14 cellular contexts compared by ENCODE assay signal in genomic region chr10:113103131-113103830, GRCh38.
DNase-seq lines count a peak whose midpoint lies in the region; ATAC-seq, FAIRE-seq and TF ChIP-seq lines count a peak whose summit lies in the region.
"Had no signal": no experiment of that assay in that cellular context is flagged by ENCODE, and none has a peak within 500 bp of the region (broad histone marks: within the 10 kb centered on the region; RNA-seq: fewer than 3 reads in every experiment).

No MANE protein-coding gene starts in this region.

- H3K27me3 ChIP-seq in DND-41 (ENCODE audit: insufficient read depth, low read length, poor library complexity) (no peaks in the 10 kb centered on the region), Loucy (ENCODE audit: insufficient read depth, low read length, poor library complexity, severe bottlenecking) (no peaks in the 10 kb centered on the region), astrocyte (ENCODE audit: insufficient read depth, low read length) (no peaks in the 10 kb centered on the region), HepG2 (ENCODE audit: control insufficient read depth in 1 of 2, insufficient read depth in 2 of 2, low read length in 2 of 2) (no peaks in the 10 kb centered on the region)

- no peak for TF ChIP-seq RAD21 in HepG2 (CRISPR knock-in tag; IDR thresholded peaks at IDR 0.05)

- peak overlapping the region; percentile 33 for H3K9ac ChIP-seq in DND-41 (ENCODE audit: low read depth, low read length)
- no peak overlapping the region for H3K9ac ChIP-seq in Loucy (ENCODE audit: low read depth, low read length, poor library complexity, severe bottlenecking)
- no peak overlapping the region for H3K9ac ChIP-seq in astrocyte (ENCODE audit: low read length)
- H3K9ac ChIP-seq in HepG2 (ENCODE audit: insufficient read depth, low read depth, low read length): no peak overlapping the region

- H3K4me3 ChIP-seq in DND-41 (ENCODE audit: low read depth in 1 of 2, low read length in 2 of 2) (peak overlapping the region in 1 of 2 experiments; percentile 46; a peak in 2 of 4 replicates), Loucy (ENCODE audit: low read length, poor library complexity, severe bottlenecking) (peak overlapping the region; percentile 10), astrocyte (ENCODE audit: insufficient read depth, low read depth, low read length) (no peak overlapping the region), HepG2 (replicated peaks in 1 of 3; ENCODE audit: insufficient read depth in 1 of 3, low read depth in 2 of 3, low read length in 3 of 3) (no peak overlapping the region)

- TF ChIP-seq EP300 in HepG2 (IDR thresholded peaks at IDR 0.05; ENCODE audit: low read depth in 2 of 2, low read length in 2 of 2) (no peak), HepG2 (CRISPR knock-in tag; IDR thresholded peaks at IDR 0.05; ENCODE audit: borderline replicate concordance) (no peak)

- in situ Hi-C loops in HepG2 (cut with HindIII; ENCODE audit: extremely low pct_ligation_motif_present, low pct_unique_long_range_greater_than_20kb): loop anchor here (25.0 kb wide), 1 partner anchor 541 kb away; no protein-coding TSS in a partner anchor

- peak; percentile 54 for DNase-seq in DND-41
- peak; percentile 44 for DNase-seq in astrocyte (ENCODE audit: low read depth)
- no peak for DNase-seq in osteocyte (ENCODE audit: extremely low spot score, unreplicated experiment)
- DNase-seq in HepG2 (ENCODE audit: low spot score): no peak
- no peak for DNase-seq in NCI-H2029 (lab: John Stamatoyannopoulos, UW)
- DNase-seq in epidermal melanocyte (ENCODE audit: insufficient read length, low spot score): no peak
- DNase-seq: activated naive CD4-positive, alpha-beta T cell treated with anti-CD3 and anti-CD28 coated beads for 36 hours; C1 segment of cervical spinal cord; Karpas-422; left colon; NCI-H187 had no signal

- FAIRE-seq in astrocyte (lab: Jason Lieb, UNC): peak; percentile 54
- no peak for FAIRE-seq in HepG2 (lab: Jason Lieb, UNC)

- H3K79me2 ChIP-seq in DND-41 (ENCODE audit: insufficient read depth, low read length) (peaks cover 15% of the 10 kb centered on the region), Loucy (ENCODE audit: insufficient read depth, low read length) (no peaks in the 10 kb centered on the region), astrocyte (ENCODE audit: insufficient read depth, low read length) (peaks cover 16% of the 10 kb centered on the region), HepG2 (ENCODE audit: insufficient read depth, low read length) (peaks cover 17% of the 10 kb centered on the region)

- peaks cover 10% of the 10 kb centered on the region for H3K36me3 Mint-ChIP-seq in astrocyte (ENCODE audit: low read depth, unreplicated experiment)
- H3K36me3 Mint-ChIP-seq in osteocyte (ENCODE audit: unreplicated experiment): peaks cover 27% of the 10 kb centered on the region

- no peaks in the 10 kb centered on the region for H3K9me2 ChIP-seq in Loucy (replicated peaks; ENCODE audit: low read depth, low read length)

- TF ChIP-seq CTCF in DND-41 (IDR thresholded peaks at IDR 0.05; ENCODE audit: borderline replicate concordance, extremely low read depth, low read length, poor library complexity, severe bottlenecking): no peak
- TF ChIP-seq CTCF in Loucy (conservative IDR thresholded peaks at IDR 0.05; ENCODE audit: low read length): no peak
- no peak for TF ChIP-seq CTCF in astrocyte (IDR thresholded peaks at IDR 0.05; ENCODE audit: insufficient read depth, low read depth, low read length)
- no peak for TF ChIP-seq CTCF in osteocyte (IDR thresholded peaks at IDR 0.05)
- TF ChIP-seq CTCF in HepG2 (CRISPR knock-in tag; IDR thresholded peaks at IDR 0.05): no peak

- no peak overlapping the region for H3K4me3 Mint-ChIP-seq in astrocyte (ENCODE audit: unreplicated experiment)
- no peak overlapping the region for H3K4me3 Mint-ChIP-seq in osteocyte (ENCODE audit: unreplicated experiment)
- H3K4me3 Mint-ChIP-seq: activated naive CD4-positive, alpha-beta T cell treated with anti-CD3 and anti-CD28 coated beads for 36 hours had no signal

- H3K4me2 ChIP-seq in DND-41 (ENCODE audit: insufficient read depth, low read length): peak overlapping the region; percentile 67
- peak overlapping the region; percentile 46 for H3K4me2 ChIP-seq in Loucy (ENCODE audit: low read depth, low read length, poor library complexity, severe bottlenecking)
- H3K4me2 ChIP-seq in astrocyte (ENCODE audit: low read length): peak overlapping the region; percentile 53
- no peak overlapping the region for H3K4me2 ChIP-seq in HepG2 (ENCODE audit: low read depth, low read length)

- H3K27ac ChIP-seq in DND-41 (ENCODE audit: low read length): peak overlapping the region; percentile 84
- no peak overlapping the region for H3K27ac ChIP-seq in astrocyte (ENCODE audit: low read depth, low read length)
- H3K27ac ChIP-seq in HepG2 (ENCODE audit: extremely low read length, insufficient read depth, low read length): no peak overlapping the region
- H3K27ac ChIP-seq: VCaP had no signal

- H3K4me1 Mint-ChIP-seq in astrocyte (ENCODE audit: low read depth, unreplicated experiment) (peaks cover 44% of the 10 kb centered on the region), osteocyte (ENCODE audit: unreplicated experiment) (peaks cover 50% of the 10 kb centered on the region)

- intact Hi-C loops in HepG2 (cut with micrococcal nuclease; ENCODE audit: unreplicated experiment): no loop called here

- POLR2A ChIA-PET in HepG2 (lab: Yijun Ruan, JAX): no interaction called here

- no TSS peak for BruUV-seq in HepG2 (replicated peaks; lab: Mats Ljungman, UMichigan)

- H3K27me3 Mint-ChIP-seq in astrocyte (ENCODE audit: low read depth, unreplicated experiment): no peaks in the 10 kb centered on the region
- H3K27me3 Mint-ChIP-seq in osteocyte (ENCODE audit: unreplicated experiment): no peaks in the 10 kb centered on the region

- H3K9me3 Mint-ChIP-seq in astrocyte (ENCODE audit: unreplicated experiment) (no peaks in the 10 kb centered on the region), osteocyte (ENCODE audit: unreplicated experiment) (no peaks in the 10 kb centered on the region)
- H3K9me3 Mint-ChIP-seq: activated naive CD4-positive, alpha-beta T cell treated with anti-CD3 and anti-CD28 coated beads for 36 hours had no signal

- 95% methylated on average over 8 of the region's 8 CpGs for WGBS in HepG2 (ENCODE audit: low lambda C conversion rate)

- H2AFZ ChIP-seq in DND-41 (ENCODE audit: low read depth, low read length) (peak overlapping the region; percentile 19; the same call in 1 of the 2 replicates), Loucy (ENCODE audit: low read length) (no peak overlapping the region), astrocyte (ENCODE audit: low read depth, low read length) (no peak overlapping the region), HepG2 (ENCODE audit: low read length) (no peak overlapping the region)

- H3K27ac Mint-ChIP-seq in astrocyte (ENCODE audit: unreplicated experiment) (peak overlapping the region; percentile 62), osteocyte (ENCODE audit: unreplicated experiment) (peak overlapping the region; percentile 55)
- H3K27ac Mint-ChIP-seq: activated naive CD4-positive, alpha-beta T cell treated with anti-CD3 and anti-CD28 coated beads for 36 hours had no signal

- H3K9me3 ChIP-seq in DND-41 (ENCODE audit: insufficient read depth, low read length, severe bottlenecking): no peaks in the 10 kb centered on the region
- H3K9me3 ChIP-seq in Loucy (ENCODE audit: insufficient read depth, low read depth, low read length): no peaks in the 10 kb centered on the region
- no peaks in the 10 kb centered on the region for H3K9me3 ChIP-seq in astrocyte (ENCODE audit: insufficient read depth, low read depth, low read length)
- no peaks in the 10 kb centered on the region for H3K9me3 ChIP-seq in HepG2 (ENCODE audit: low read length)

- H4K20me1 ChIP-seq in DND-41 (ENCODE audit: insufficient read depth, low read length) (peaks cover 23% of the 10 kb centered on the region), Loucy (ENCODE audit: insufficient read depth, low read length, poor library complexity, severe bottlenecking) (peaks cover 21% of the 10 kb centered on the region), astrocyte (ENCODE audit: insufficient read depth, low read length) (peaks cover 8% of the 10 kb centered on the region), HepG2 (ENCODE audit: insufficient read depth, low read length) (peaks cover 17% of the 10 kb centered on the region)

- peaks cover 24% of the 10 kb centered on the region for H3K4me1 ChIP-seq in DND-41 (ENCODE audit: insufficient read depth, low read length)
- H3K4me1 ChIP-seq in Loucy (ENCODE audit: insufficient read depth, low read length, poor library complexity, severe bottlenecking): peaks cover 18% of the 10 kb centered on the region
- peaks cover 31% of the 10 kb centered on the region for H3K4me1 ChIP-seq in astrocyte (ENCODE audit: insufficient read depth, low read length)
- no peaks in the 10 kb centered on the region for H3K4me1 ChIP-seq in HepG2 (ENCODE audit: insufficient read depth, low read length)

- TF ChIP-seq POLR2A in HepG2 (IDR thresholded peaks at IDR 0.05; ENCODE audit: insufficient read depth in 1 of 2, low read depth in 2 of 2, low read length in 2 of 2): no peak

- peaks cover 9% of the 10 kb centered on the region for H3K36me3 ChIP-seq in DND-41 (ENCODE audit: insufficient read depth, low read length)
- no peaks in the 10 kb centered on the region for H3K36me3 ChIP-seq in Loucy (ENCODE audit: insufficient read depth, low read length)
- no peaks in the 10 kb centered on the region for H3K36me3 ChIP-seq in astrocyte (ENCODE audit: insufficient read depth, low read length)
- H3K36me3 ChIP-seq in HepG2 (replicated peaks in 1 of 2; ENCODE audit: control insufficient read depth in 1 of 2, insufficient read depth in 2 of 2, low read length in 2 of 2): peaks cover 12 to 40% of the 10 kb centered on the region in 2 experiments; a peak in 4 of 5 replicates

- ATAC-seq in DND-41 (ENCODE audit: insufficient read depth, low read depth): peak; percentile 97
- ATAC-seq in HepG2: no peak
- ATAC-seq in HG03196 (IDR thresholded peaks at IDR 0.05; ENCODE audit: unreplicated experiment): no peak
- ATAC-seq: left colon had no signal

- H3F3A ChIP-seq in Loucy (ENCODE audit: low read depth): no peaks in the 10 kb centered on the region

- CTCF ChIA-PET in HepG2 (lab: Yijun Ruan, JAX; ENCODE audit: low intra/inter-chr PET ratio, low total read pairs): no interaction called here

TF ChIP-seq in HepG2, 621 proteins besides CTCF, POLR2A, EP300 and RAD21 (continues in another document):
- TF ChIP-seq ZNF30 (CRISPR knock-in tag; IDR thresholded peaks at IDR 0.05): no peak
- no peak for TF ChIP-seq NFE2L2 (IDR thresholded peaks at IDR 0.05; ENCODE audit: low read length)

Comparison
In these comparisons a context has a peak if more than half of its experiments do, and no peak if none do; other contexts are left out.
1. DNase-seq: peak in DND-41 (single experiment) and astrocyte (single experiment); none in osteocyte (single experiment), HepG2 (single experiment), NCI-H2029 (single experiment) and epidermal melanocyte (single experiment).